12 cellular contexts compared by ENCODE assay signal in genomic region chr2:26758790-26759321, GRCh38. TPM values are rescaled to one million over a fixed set of nuclear protein-coding genes. Genes with fewer than 3 reads are reported as not detected.
DNase-seq lines count a peak whose midpoint lies in the region; ATAC-seq, FAIRE-seq and TF ChIP-seq lines count a peak whose summit lies in the region.
"Had no signal": no experiment of that assay in that cellular context is flagged by ENCODE, and none has a peak within 500 bp of the region (broad histone marks: within the 10 kb centered on the region; RNA-seq: fewer than 3 reads in every experiment).

No MANE protein-coding gene starts in this region.

- POLR2A ChIA-PET in CD8-positive, alpha-beta memory T cell (lab: Charles Lee) = no interaction called here
- POLR2A ChIA-PET in IMR-90 (lab: Charles Lee; ENCODE audit: unreplicated experiment) (no interaction called here), H1 (lab: Charles Lee; ENCODE audit: partially characterized antibody) (interaction anchor here (1.7 kb wide), 1 partner anchor 10 kb away, joined by 5 read pairs; no protein-coding TSS in a partner anchor)

- no peak for DNase-seq in CD8-positive, alpha-beta memory T cell
- DNase-seq in IMR-90 (peak; percentile 39), H1 (ENCODE audit: low read depth in 1 of 2, low spot score in 2 of 2) (no peak), NOMO-1 treated with dmso at 0.1 percent for 144 hours (lab: John Stamatoyannopoulos, UW; ENCODE audit: unreplicated experiment) (no peak), GM12891 (ENCODE audit: insufficient read length, low spot score) (no peak), AG08396 (ENCODE audit: low spot score) (no peak)
- DNase-seq: NCI-H187 treated with DMSO at 0.1 percent for 48 hours, retina, transverse colon had no signal

- peak overlapping the region; percentile 100 for H4K91ac ChIP-seq in IMR-90 (ENCODE audit: insufficient read depth, low read depth, low read length)
- H4K91ac ChIP-seq in H1 (replicated peaks; ENCODE audit: insufficient read length, low read length) = peak overlapping the region; percentile 92

- no peak for TF ChIP-seq CTCF in IMR-90 (conservative IDR thresholded peaks at IDR 0.05; ENCODE audit: low read depth, low read length)
- no peak for TF ChIP-seq CTCF in H1 (IDR thresholded peaks at IDR 0.05; ENCODE audit: control extremely low read depth in 1 of 3, insufficient read depth in 1 of 3, low read depth in 1 of 3, low read length in 3 of 3)
- no peak for TF ChIP-seq CTCF in nephron (IDR thresholded peaks at IDR 0.05; ENCODE audit: unreplicated experiment in 3 of 3)

- H2BK5ac ChIP-seq in IMR-90 (ENCODE audit: low read depth, low read length, poor library complexity, severe bottlenecking) (peak overlapping the region; percentile 98), H1 (ENCODE audit: low read depth, low read length) (peak overlapping the region; percentile 99)

- ATAC-seq in IMR-90 (ENCODE audit: low read depth) (peak; percentile 13; the same call in 1 of the 2 replicates), HG02759 (IDR thresholded peaks at IDR 0.05; ENCODE audit: unreplicated experiment) (no peak)

- no peak overlapping the region for H3K4me3 Mint-ChIP-seq in CD8-positive, alpha-beta memory T cell
- no peak overlapping the region for H3K4me3 Mint-ChIP-seq in nephron
- H3K4me3 Mint-ChIP-seq: activated T-helper 17 cell treated with anti-CD3 and anti-CD28 coated beads, Interleukin-2, amount 50 U/mL, for 72 hours had no signal

- H3K23ac ChIP-seq in IMR-90 (ENCODE audit: low read depth, low read length) (peak overlapping the region; percentile 98), H1 (ENCODE audit: insufficient read length) (no peak overlapping the region)

- no peaks in the 10 kb centered on the region for H4K20me1 ChIP-seq in IMR-90 (ENCODE audit: insufficient read depth, low read length)
- H4K20me1 ChIP-seq in H1 (replicated peaks in 1 of 2; ENCODE audit: control insufficient read depth in 1 of 2, insufficient read depth in 2 of 2, low read length in 2 of 2) = no peaks in the 10 kb centered on the region

- dilution Hi-C loops in IMR-90 (cut with HindIII; ENCODE audit: low sequenced_read_pairs, unreplicated experiment) = no loop called here

- H3K4ac ChIP-seq in IMR-90 (ENCODE audit: low read depth, low read length) (peak overlapping the region; percentile 100), H1 (replicated peaks; ENCODE audit: insufficient read length, low read depth, low read length) (peak overlapping the region; percentile 80)

- H4K5ac ChIP-seq in IMR-90 (ENCODE audit: low read depth, low read length) (peak overlapping the region; percentile 99), H1 (ENCODE audit: insufficient read length, low read depth, low read length) (no peak overlapping the region)

- H3K79me2 ChIP-seq in H1 (ENCODE audit: control insufficient read depth in 1 of 2, insufficient read depth in 2 of 2, low read length in 2 of 2) = no peaks in the 10 kb centered on the region

- H2BK15ac ChIP-seq in IMR-90 (ENCODE audit: low read depth, low read length) = peak overlapping the region; percentile 99
- H2BK15ac ChIP-seq in H1 (ENCODE audit: low read length) = peak overlapping the region; percentile 68; the same call in 1 of the 2 replicates

- H3K79me1 ChIP-seq in IMR-90 (ENCODE audit: low read depth in 1 of 2, low read length in 2 of 2) (peaks cover 3 to 22% of the 10 kb centered on the region in 2 experiments; a peak in 2 of 4 replicates), H1 (ENCODE audit: low read depth, low read length) (no peaks in the 10 kb centered on the region)

- H3K4me2 ChIP-seq in IMR-90 (ENCODE audit: low read depth, low read length) (no peak overlapping the region), H1 (ENCODE audit: insufficient read depth in 1 of 2, low read depth in 2 of 2, low read length in 2 of 2) (peak overlapping the region in 1 of 2 experiments; percentile 29; a peak in 1 of 4 replicates)

- no peak for TF ChIP-seq POLR2A in IMR-90 (IDR thresholded peaks at IDR 0.05; ENCODE audit: low read depth, low read length)
- TF ChIP-seq POLR2A in H1 (IDR thresholded peaks at IDR 0.05; ENCODE audit: control extremely low read depth in 1 of 2, low read depth in 2 of 2, low read length in 2 of 2) = no peak
- no peak for TF ChIP-seq POLR2A in GM12891 (IDR thresholded peaks at IDR 0.05; ENCODE audit: low read depth, low read length)

- peak overlapping the region; percentile 100 for H2AK9ac ChIP-seq in IMR-90 (replicated peaks; ENCODE audit: low read depth, low read length, poor library complexity)

- H3K4me1 Mint-ChIP-seq in CD8-positive, alpha-beta memory T cell = peaks cover 5% of the 10 kb centered on the region in 3 donors
- peaks cover 13% of the 10 kb centered on the region for H3K4me1 Mint-ChIP-seq in nephron

- H3K36me3 Mint-ChIP-seq in CD8-positive, alpha-beta memory T cell = peaks cover 0 to under 1% (median 0%) of the 10 kb centered on the region in 3 donors
- H3K36me3 Mint-ChIP-seq in nephron (ENCODE audit: low read depth) = no peaks in the 10 kb centered on the region

- H3K9me1 ChIP-seq in IMR-90 (ENCODE audit: insufficient read depth, low read length) = peaks cover 15% of the 10 kb centered on the region

- H3K27me3 Mint-ChIP-seq in CD8-positive, alpha-beta memory T cell = peaks cover 0 to 4% of the 10 kb centered on the region in 2 donors
- peaks cover 21% of the 10 kb centered on the region for H3K27me3 Mint-ChIP-seq in nephron (ENCODE audit: low read depth)
- H3K27me3 Mint-ChIP-seq: activated T-helper 17 cell treated with anti-CD3 and anti-CD28 coated beads, Interleukin-2, amount 50 U/mL, for 72 hours had no signal

- TF ChIP-seq EP300 in H1 (IDR thresholded peaks at IDR 0.05; ENCODE audit: borderline replicate concordance in 1 of 2, low read depth in 2 of 2, low read length in 2 of 2) = no peak

- H3K23me2 ChIP-seq in H1 (ENCODE audit: low read depth, low read length) = no peaks in the 10 kb centered on the region

- no peaks in the 10 kb centered on the region for H3K9me3 Mint-ChIP-seq in CD8-positive, alpha-beta memory T cell
- H3K9me3 Mint-ChIP-seq in nephron = no peaks in the 10 kb centered on the region
- H3K9me3 Mint-ChIP-seq: activated T-helper 17 cell treated with anti-CD3 and anti-CD28 coated beads, Interleukin-2, amount 50 U/mL, for 72 hours had no signal

- H2AK5ac ChIP-seq in IMR-90 (ENCODE audit: low read depth, low read length) (peak overlapping the region; percentile 99), H1 (ENCODE audit: low read depth, low read length) (peak overlapping the region; percentile 95; the same call in 1 of the 2 replicates)

- peak overlapping the region; percentile 89 for H3K56ac ChIP-seq in IMR-90 (ENCODE audit: extremely low read depth, insufficient read depth, low read length)
- no peak overlapping the region for H3K56ac ChIP-seq in H1 (replicated peaks; ENCODE audit: insufficient read length, low read depth, low read length)

- H2BK20ac ChIP-seq in IMR-90 (ENCODE audit: low read depth, low read length) (peak overlapping the region; percentile 100), H1 (ENCODE audit: low read length) (peak overlapping the region; percentile 1; the same call in 1 of the 2 replicates)

- CTCF ChIA-PET in CD8-positive, alpha-beta memory T cell (lab: Charles Lee) = no interaction called here
- CTCF ChIA-PET in IMR-90 (lab: Yijun Ruan, JAX) = no interaction called here
- CTCF ChIA-PET in H1 (lab: Charles Lee; ENCODE audit: partially characterized antibody) = no interaction called here

- H2BK120ac ChIP-seq in IMR-90 (ENCODE audit: low read depth, low read length) (peak overlapping the region; percentile 100), H1 (replicated peaks; ENCODE audit: low read depth, low read length) (peak overlapping the region; percentile 36)

- H3K9me3 ChIP-seq in CD8-positive, alpha-beta memory T cell (ENCODE audit: low read length) = no peaks in the 10 kb centered on the region
- H3K9me3 ChIP-seq in IMR-90 (ENCODE audit: control insufficient read depth, insufficient read depth, low read length) = no peaks in the 10 kb centered on the region
- no peaks in the 10 kb centered on the region for H3K9me3 ChIP-seq in H1 (ENCODE audit: insufficient read depth in 2 of 2, low read depth in 1 of 2, low read length in 1 of 2)
- H3K9me3 ChIP-seq: transverse colon had no signal

- H3K18ac ChIP-seq in IMR-90 (ENCODE audit: low read depth, low read length) = peak overlapping the region; percentile 98
- peak overlapping the region; percentile 76; the same call in 1 of the 2 replicates for H3K18ac ChIP-seq in H1 (ENCODE audit: extremely low read depth, low read length)

- H3K36me3 ChIP-seq in CD8-positive, alpha-beta memory T cell (ENCODE audit: insufficient read depth, low read length) = no peaks in the 10 kb centered on the region
- no peaks in the 10 kb centered on the region for H3K36me3 ChIP-seq in IMR-90 (ENCODE audit: control insufficient read depth, insufficient read depth, low read length)
- H3K36me3 ChIP-seq in H1 (ENCODE audit: control insufficient read depth in 2 of 4, insufficient read depth in 4 of 4, low read length in 3 of 4) = no peaks in the 10 kb centered on the region
- H3K36me3 ChIP-seq: transverse colon had no signal

- TF ChIP-seq RAD21 in IMR-90 (IDR thresholded peaks at IDR 0.05; ENCODE audit: low read length) = no peak
- no peak for TF ChIP-seq RAD21 in H1 (IDR thresholded peaks at IDR 0.05 in 1 of 2, conservative IDR thresholded peaks at IDR 0.05 in 1 of 2; ENCODE audit: low read depth in 2 of 2, low read length in 2 of 2)

- H3K9ac ChIP-seq in IMR-90 (ENCODE audit: low read depth, low read length) (no peak overlapping the region), H1 (replicated peaks in 1 of 4; ENCODE audit: extremely low read depth in 1 of 4, low read depth in 3 of 4, low read length in 3 of 4) (no peak overlapping the region; a peak in 1 of 7 replicates)

- no TSS peak for BruUV-seq in IMR-90 (replicated peaks; lab: Mats Ljungman, UMichigan)

- no peaks in the 10 kb centered on the region for H3K27me3 ChIP-seq in CD8-positive, alpha-beta memory T cell (ENCODE audit: insufficient read depth, low read length, poor library complexity, severe bottlenecking)
- H3K27me3 ChIP-seq in IMR-90 (ENCODE audit: control insufficient read depth, insufficient read depth, low read length) (no peaks in the 10 kb centered on the region), H1 (replicated peaks in 1 of 4; ENCODE audit: control insufficient read depth in 3 of 4, extremely low read depth in 1 of 4, insufficient read depth in 3 of 4, low read length in 3 of 4) (peaks cover 0 to 3% (median 0%) of the 10 kb centered on the region in 4 experiments; a peak in 3 of 7 replicates)
- H3K27me3 ChIP-seq: transverse colon had no signal

- in situ Hi-C loops in IMR-90 (cut with MboI; ENCODE audit: low sequenced_read_pairs) = no loop called here

- no peak for FAIRE-seq in H1 (lab: Jason Lieb, UNC)
- no peak for FAIRE-seq in GM12891 (lab: Jason Lieb, UNC)

- intact Hi-C loops in IMR-90 (cut with micrococcal nuclease) = no loop called here

- 40% methylated on average over 2 of the region's 7 CpGs; no CpG with 5 or more reads in 1 of the 2 experiments for WGBS in IMR-90 (ENCODE audit: extremely low coverage in 2 of 2, insufficient read length in 1 of 2), 2 experiments
- WGBS in H1 (ENCODE audit: extremely low coverage in 1 of 2, insufficient coverage in 1 of 2, insufficient read length in 1 of 2, insufficient replicate concordance in 2 of 2, low coverage in 1 of 2, low lambda C conversion rate in 2 of 2, missing lambda C conversion rate in 1 of 2), 2 experiments = 84% methylated on average over 7 of the region's 7 CpGs; no CpG with 5 or more reads in 1 of the 2 experiments

- H3K4me1 ChIP-seq in CD8-positive, alpha-beta memory T cell (ENCODE audit: insufficient read depth, low read length) = peaks cover 6% of the 10 kb centered on the region
- H3K4me1 ChIP-seq in IMR-90 (ENCODE audit: control insufficient read depth, insufficient read depth, low read length) (peaks cover 15% of the 10 kb centered on the region), H1 (replicated peaks in 1 of 4; ENCODE audit: control insufficient read depth in 3 of 4, insufficient read depth in 4 of 4, low read length in 3 of 4) (peaks cover 9 to 19% (median 10%) of the 10 kb centered on the region in 4 experiments)

- no peak overlapping the region for H3K4me3 ChIP-seq in CD8-positive, alpha-beta memory T cell (ENCODE audit: low read length)
- H3K4me3 ChIP-seq in IMR-90 (ENCODE audit: insufficient read depth, low read depth, low read length) (no peak overlapping the region), H1 (ENCODE audit: extremely low read depth in 1 of 4, insufficient read depth in 2 of 4, low read depth in 3 of 4, low read length in 4 of 4) (no peak overlapping the region)
- H3K4me3 ChIP-seq: transverse colon had no signal

- H3K14ac ChIP-seq in IMR-90 (replicated peaks; ENCODE audit: low read depth, low read length) (peak overlapping the region; percentile 99), H1 (ENCODE audit: insufficient read length) (no peak overlapping the region)

- no peak overlapping the region for H3K27ac Mint-ChIP-seq in CD8-positive, alpha-beta memory T cell
- H3K27ac Mint-ChIP-seq in nephron = peak overlapping the region in 2 of 3 experiments; percentile 33 to 49

- H2AFZ ChIP-seq in IMR-90 (replicated peaks; ENCODE audit: low read length, poor library complexity) (no peak overlapping the region), H1 (ENCODE audit: low read length) (no peak overlapping the region)

- peak overlapping the region; percentile 93 to 98 for H4K8ac ChIP-seq in IMR-90 (ENCODE audit: low read depth in 2 of 2, low read length in 2 of 2)
- H4K8ac ChIP-seq in H1 (ENCODE audit: extremely low read depth, insufficient read depth, low read length) = no peak overlapping the region

- peak overlapping the region; percentile 100 for H2BK12ac ChIP-seq in H1 (ENCODE audit: low read depth, low read length)

- peak overlapping the region; percentile 22 for H3K27ac ChIP-seq in CD8-positive, alpha-beta memory T cell (ENCODE audit: low read depth, low read length)
- H3K27ac ChIP-seq in IMR-90 (ENCODE audit: insufficient read depth, low read length) (peak overlapping the region; percentile 98), H1 (ENCODE audit: low read depth, low read length) (peak overlapping the region; percentile 75; the same call in 1 of the 2 replicates)
- H3K27ac ChIP-seq: transverse colon had no signal

RNA-seq across cellular contexts. Expression of gene SLC35F6, which starts 5.2 kb away (rescaled TPM):
- 10 to 100 TPM; 11.5 to 12.1 TPM for total RNA-seq in CD8-positive, alpha-beta memory T cell
- 6.7 TPM for polyA plus RNA-seq in CD8-positive, alpha-beta memory T cell
- 25.6 and 30.6 TPM in 2 replicates for total RNA-seq in IMR-90 (2012; rRNA removed)
- polyA plus RNA-seq in IMR-90 (2012; rRNA removed) (19.1 and 19.4 TPM in 2 replicates), H1 (2011; rRNA removed) (12.9 and 13.5 TPM in 2 replicates)
- 12.7 and 22.8 TPM in 2 replicates for polyA plus RNA-seq in IMR-90 (2012; cell fraction: cytosol; rRNA removed)
- polyA plus RNA-seq in IMR-90 (2012; cell fraction: nucleus; rRNA removed; ENCODE audit: low replicate concordance) = 8.7 and 14.4 TPM in 2 replicates
- total RNA-seq in H1 (2021; fragmentation: NEBNext Ultra II Directional; extraction: Animal tissue kit (Norgen Biotek cat#: 25700)) = 11.2 and 11.6 TPM in 2 replicates
- 7.3 TPM for polyA plus RNA-seq in H1 (2011; cell fraction: cytosol; rRNA removed)
- polyA plus RNA-seq in H1 (2011; cell fraction: nucleus; rRNA removed) = 6.5 TPM
- polyA plus RNA-seq in H1 (2012, experiment 1 of 2) = 7.5 to 10.5 TPM (median 8.8 TPM) in 4 replicates
- 8.0 TPM for polyA plus RNA-seq in H1 (2012, experiment 2 of 2)
- polyA plus RNA-seq in H1 (2013, experiment 1 of 2) = 14.9 TPM
- 17.3 TPM for polyA plus RNA-seq in H1 (2013, experiment 2 of 2)
- 19.7 and 19.8 TPM in 2 replicates for polyA minus RNA-seq in H1 (2011; rRNA and poly(A)+ RNA removed)
- polyA minus RNA-seq in H1 (2011; cell fraction: cytosol; rRNA and poly(A)+ RNA removed) = 12.4 TPM
- polyA minus RNA-seq in H1 (2011; cell fraction: nucleus; rRNA and poly(A)+ RNA removed) = 9.9 TPM
- polyA plus RNA-seq in GM12891 (2012; ENCODE audit: low read depth, missing spikeins) = 1.6 TPM

RNA-seq across cellular contexts. Expression of gene CENPA, which starts 27.0 kb away (rescaled TPM):
- 10 to 100 TPM; 18.2 to 21.6 TPM for total RNA-seq in CD8-positive, alpha-beta memory T cell
- polyA plus RNA-seq in CD8-positive, alpha-beta memory T cell = 0.70 TPM
- 7.7 and 10.0 TPM in 2 replicates for total RNA-seq in IMR-90 (2012; rRNA removed)
- polyA plus RNA-seq in IMR-90 (2012; rRNA removed) (11.9 and 14.9 TPM in 2 replicates), H1 (2011; rRNA removed) (17.6 and 19.4 TPM in 2 replicates)
- 5.7 and 6.3 TPM in 2 replicates for polyA plus RNA-seq in IMR-90 (2012; cell fraction: cytosol; rRNA removed)
- polyA plus RNA-seq in IMR-90 (2012; cell fraction: nucleus; rRNA removed; ENCODE audit: low replicate concordance) = 4.0 and 4.9 TPM in 2 replicates
- total RNA-seq in H1 (2021; fragmentation: NEBNext Ultra II Directional; extraction: Animal tissue kit (Norgen Biotek cat#: 25700)) = 28.5 and 30.9 TPM in 2 replicates
- 19.1 TPM for polyA plus RNA-seq in H1 (2011; cell fraction: cytosol; rRNA removed)
- 15.4 TPM for polyA plus RNA-seq in H1 (2011; cell fraction: nucleus; rRNA removed)
- 15.1 to 18.3 TPM (median 17.2 TPM) in 4 replicates for polyA plus RNA-seq in H1 (2012, experiment 1 of 2)
- 19.3 TPM for polyA plus RNA-seq in H1 (2012, experiment 2 of 2)
- 16.2 TPM for polyA plus RNA-seq in H1 (2013, experiment 1 of 2)
- polyA plus RNA-seq in H1 (2013, experiment 2 of 2) = 17.2 TPM
- polyA minus RNA-seq in H1 (2011; rRNA and poly(A)+ RNA removed) = 14.0 and 19.9 TPM in 2 replicates
- 16.4 TPM for polyA minus RNA-seq in H1 (2011; cell fraction: cytosol; rRNA and poly(A)+ RNA removed)
- 10.6 TPM for polyA minus RNA-seq in H1 (2011; cell fraction: nucleus; rRNA and poly(A)+ RNA removed)
- polyA plus RNA-seq in GM12891 (2012; ENCODE audit: low read depth, missing spikeins) = 13.3 TPM

Comparison
In these comparisons a context has a peak if more than half of its experiments do, and no peak if none do; other contexts are left out.
1. H3K27ac ChIP-seq: peak in every context shown above with its lines; median percentile 98 in IMR-90; 75 in H1; 22 in CD8-positive, alpha-beta memory T cell.
2. H3K27ac Mint-ChIP-seq: peak in nephron (2 of 3); none in CD8-positive, alpha-beta memory T cell (0 of 8).